Comparison of ENCODE assay signal across 9 cellular contexts in genomic region chr6:149031545-149032317, GRCh38.
DNase-seq lines count a peak whose midpoint lies in the region; TF ChIP-seq lines count a peak whose summit lies in the region.
"Had no signal": no experiment of that assay in that cellular context is flagged by ENCODE, and none has a peak within 500 bp of the region (broad histone marks: within the 10 kb centered on the region; RNA-seq: fewer than 3 reads in every experiment).

No MANE protein-coding gene starts in this region.

- H3K36me3 ChIP-seq in OCI-LY3 (replicated peaks; ENCODE audit: low read depth, low read length) (peaks cover 18% of the 10 kb centered on the region), A673 (ENCODE audit: insufficient read depth, low read length, poor library complexity, severe bottlenecking) (no peaks in the 10 kb centered on the region)

- in situ Hi-C loops in astrocyte of the spinal cord (cut with HindIII; ENCODE audit: low sequenced_read_pairs): loop anchor here (25.0 kb wide), 1 partner anchor 481 kb away; no protein-coding TSS in a partner anchor

- peak overlapping the region; percentile 98 for H3K27ac Mint-ChIP-seq in osteocyte (ENCODE audit: unreplicated experiment)

- H2AFZ ChIP-seq in OCI-LY3 (ENCODE audit: low read depth, low read length): no peak overlapping the region

- no peak for TF ChIP-seq CTCF in OCI-LY3 (IDR thresholded peaks at IDR 0.05; ENCODE audit: low read depth, low read length)
- no peak for TF ChIP-seq CTCF in astrocyte of the spinal cord (IDR thresholded peaks at IDR 0.05; ENCODE audit: low read depth, low read length)
- TF ChIP-seq CTCF in osteocyte (IDR thresholded peaks at IDR 0.05): no peak
- TF ChIP-seq CTCF in A673 (conservative IDR thresholded peaks at IDR 0.05; ENCODE audit: low read depth, low read length): no peak

- H3K9me3 ChIP-seq in OCI-LY3 (ENCODE audit: insufficient read depth, low read length) (no peaks in the 10 kb centered on the region), A673 (ENCODE audit: low read depth, low read length, poor library complexity, severe bottlenecking) (no peaks in the 10 kb centered on the region)

- CTCF ChIA-PET in A673 (lab: Charles Lee): interaction anchor here (0.6 kb wide), 1 partner anchor 514 kb away, joined by 4 read pairs; the partner anchor contains the start of gene PPIL4

- no TSS peak for BruUV-seq in A673 (replicated peaks; lab: Mats Ljungman, UMichigan)

- H4K20me1 ChIP-seq in OCI-LY3 (ENCODE audit: insufficient read depth, low read length): peaks cover 4% of the 10 kb centered on the region; the same call in 1 of the 2 replicates

- H3K4me3 Mint-ChIP-seq in osteocyte (ENCODE audit: unreplicated experiment): peak overlapping the region; percentile 54
- H3K4me3 Mint-ChIP-seq: activated naive CD4-positive, alpha-beta T cell treated with anti-CD3 and anti-CD28 coated beads, Interleukin-2, amount 50 U/mL, for 24 hours had no signal

- H3K9me3 Mint-ChIP-seq in osteocyte (ENCODE audit: unreplicated experiment): no peaks in the 10 kb centered on the region
- H3K9me3 Mint-ChIP-seq: activated naive CD4-positive, alpha-beta T cell treated with anti-CD3 and anti-CD28 coated beads, Interleukin-2, amount 50 U/mL, for 24 hours had no signal

- H3K9ac ChIP-seq in OCI-LY3 (ENCODE audit: low read length): peak overlapping the region; percentile 100

- H3K79me2 ChIP-seq in OCI-LY3 (ENCODE audit: low read length): peaks cover 46% of the 10 kb centered on the region

- peak overlapping the region; percentile 98 for H3K4me2 ChIP-seq in OCI-LY3 (ENCODE audit: low read length)

- DNase-seq in activated T-cell treated with anti-CD3 and anti-CD28 coated beads for 24 hours (ENCODE audit: low read depth): peak; percentile 21
- DNase-seq in activated T-cell treated with anti-CD3 and anti-CD28 coated beads for 4 hours: no peak
- DNase-seq in astrocyte of the spinal cord (ENCODE audit: low read depth, low spot score): peak; percentile 93
- peak; percentile 88 for DNase-seq in osteocyte (ENCODE audit: extremely low spot score, unreplicated experiment)
- no peak for DNase-seq in NCI-H2081 (lab: John Stamatoyannopoulos, UW)
- no peak for DNase-seq in A673 (ENCODE audit: low spot score)
- DNase-seq in NCI-H446 treated with DMSO at 0.1 percent for 48 hours (lab: John Stamatoyannopoulos, UW): no peak

- peaks cover 71% of the 10 kb centered on the region for H3K4me1 ChIP-seq in OCI-LY3 (ENCODE audit: low read length)
- H3K4me1 ChIP-seq in A673 (ENCODE audit: insufficient read depth, low read length, poor library complexity, severe bottlenecking): peaks cover 16% of the 10 kb centered on the region

- H3K36me3 Mint-ChIP-seq in osteocyte (ENCODE audit: unreplicated experiment): no peaks in the 10 kb centered on the region
- H3K36me3 Mint-ChIP-seq: activated naive CD4-positive, alpha-beta T cell treated with anti-CD3 and anti-CD28 coated beads, Interleukin-2, amount 50 U/mL, for 24 hours had no signal

- H3K4me3 ChIP-seq in OCI-LY3 (ENCODE audit: low read length) (peak overlapping the region; percentile 94), astrocyte of the spinal cord (ENCODE audit: low read depth, low read length) (no peak overlapping the region), A673 (ENCODE audit: low read depth, low read length, poor library complexity, severe bottlenecking) (no peak overlapping the region)

- H3K27me3 Mint-ChIP-seq in osteocyte (ENCODE audit: unreplicated experiment): no peaks in the 10 kb centered on the region
- H3K27me3 Mint-ChIP-seq: activated naive CD4-positive, alpha-beta T cell treated with anti-CD3 and anti-CD28 coated beads, Interleukin-2, amount 50 U/mL, for 24 hours had no signal

- POLR2A ChIA-PET in A673 (lab: Charles Lee; ENCODE audit: low non-redundant PET): interaction anchor here (0.7 kb wide), 1 partner anchor 501 kb away, joined by 11 read pairs; no protein-coding TSS in a partner anchor

- intact Hi-C loops in A673 (cut with micrococcal nuclease; ENCODE audit: unreplicated experiment): no loop called here

- H3K27me3 ChIP-seq in OCI-LY3 (ENCODE audit: low read depth, low read length) (no peaks in the 10 kb centered on the region), A673 (replicated peaks; ENCODE audit: insufficient read depth, low read depth, low read length, poor library complexity) (no peaks in the 10 kb centered on the region)

- H3K27ac ChIP-seq in OCI-LY3 (ENCODE audit: low read length) (peak overlapping the region; percentile 100), A673 (ENCODE audit: low read depth, low read length, poor library complexity, severe bottlenecking) (no peak overlapping the region)

- H3K4me1 Mint-ChIP-seq in osteocyte (ENCODE audit: unreplicated experiment): peaks cover 70% of the 10 kb centered on the region

Comparison
In these comparisons a context has a peak if more than half of its experiments do, and no peak if none do; other contexts are left out.
1. DNase-seq: peak in activated T-cell treated with anti-CD3 and anti-CD28 coated beads for 24 hours (single experiment), astrocyte of the spinal cord (single experiment) and osteocyte (single experiment); none in activated T-cell treated with anti-CD3 and anti-CD28 coated beads for 4 hours (single experiment), NCI-H2081 (0 of 2), A673 (single experiment) and NCI-H446 treated with DMSO at 0.1 percent for 48 hours (single experiment).